ENCODE assay signal across 13 cellular contexts in the genomic region with DNA sequence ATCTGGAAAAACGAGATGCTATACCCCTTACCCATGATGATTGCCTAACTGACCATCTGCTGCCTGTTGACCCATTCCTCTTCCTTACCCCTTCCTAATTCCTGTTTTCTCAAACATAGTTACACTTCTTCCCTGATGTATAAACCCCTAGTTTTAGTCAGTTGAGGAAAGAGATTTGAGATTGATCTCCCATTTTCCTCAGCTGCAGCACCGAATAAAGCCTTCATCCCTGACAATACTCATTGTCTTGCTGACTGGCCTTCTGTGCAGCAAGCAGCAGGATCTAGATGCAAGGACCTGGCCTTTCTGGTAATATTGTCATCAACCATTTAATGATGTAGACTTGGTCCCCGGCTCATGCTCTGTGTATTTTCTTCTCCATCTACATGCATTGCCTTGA. TPM values are rescaled to one million over a fixed set of nuclear protein-coding genes. Genes with fewer than 3 reads are reported as not detected.
A peak's percentile ranks its signal among the peaks of the same experiment; 100 is the strongest.
DNase-seq lines count a peak whose midpoint lies in the region; ATAC-seq and TF ChIP-seq lines count a peak whose summit lies in the region.
"Had no signal": no experiment of that assay in that cellular context is flagged by ENCODE, and none has a peak within 500 bp of the region (broad histone marks: within the 10 kb centered on the region; RNA-seq: fewer than 3 reads in every experiment).

No MANE protein-coding gene starts in this region.

- TF ChIP-seq CTCF in chondrocyte (IDR thresholded peaks at IDR 0.05) = no peak

- H3K9me3 ChIP-seq in NT2/D1 (ENCODE audit: insufficient read depth, low read length) = peaks cover 39% of the 10 kb centered on the region

- H3K4me3 ChIP-seq in NT2/D1 (ENCODE audit: insufficient read length, low read depth) = peak overlapping the region; percentile 87
- H3K4me3 ChIP-seq in rectal smooth muscle tissue (ENCODE audit: low read length) = peak overlapping the region; percentile 82

- H3K36me3 ChIP-seq in NT2/D1 (ENCODE audit: insufficient read depth, insufficient read length, low read length) (peaks cover 32% of the 10 kb centered on the region), rectal smooth muscle tissue (ENCODE audit: control insufficient read depth, insufficient read depth, low read length) (peaks cover 17% of the 10 kb centered on the region)

- H3K4me1 Mint-ChIP-seq in activated CD4-positive, alpha-beta T cell treated with anti-CD3 and anti-CD28 coated beads, Interleukin-2, amount 10 ng/mL, durations not matched to agents 7 days and 5 days = peaks cover 28% of the 10 kb centered on the region
- peaks cover 31% of the 10 kb centered on the region for H3K4me1 Mint-ChIP-seq in chondrocyte (ENCODE audit: low read depth)

- H3K4me3 Mint-ChIP-seq in activated CD4-positive, alpha-beta T cell treated with anti-CD3 and anti-CD28 coated beads, Interleukin-2, amount 10 ng/mL, durations not matched to agents 7 days and 5 days = peak overlapping the region; percentile 90
- H3K4me3 Mint-ChIP-seq in chondrocyte (ENCODE audit: unreplicated experiment) = peak overlapping the region; percentile 93

- DNase-seq in activated CD4-positive, alpha-beta T cell treated with anti-CD3 and anti-CD28 coated beads, Interleukin-2, amount 10 ng/mL, durations not matched to agents 7 days and 5 days = no peak
- no peak for DNase-seq in activated CD4-positive, alpha-beta T cell treated with anti-CD3 and anti-CD28 coated beads for 1 hour
- DNase-seq in NT2/D1 (ENCODE audit: low read depth, low spot score) (no peak), chondrocyte (ENCODE audit: low spot score) (no peak), glomerular visceral epithelial cell (ENCODE audit: extremely low spot score) (no peak)
- DNase-seq: DMS79 treated with DMSO at 0.1 percent for 48 hours; effector memory CD4-positive, alpha-beta T cell; NCI-H446; retina had no signal

- CTCF ChIA-PET in activated CD4-positive, alpha-beta T cell treated with anti-CD3 and anti-CD28 coated beads, Interleukin-2, amount 10 ng/mL, durations not matched to agents 7 days and 5 days (lab: Charles Lee) = interaction anchor here (0.9 kb wide), 1 partner anchor 29 kb away, joined by 3 read pairs; no protein-coding TSS in a partner anchor

- H3K27me3 Mint-ChIP-seq in activated CD4-positive, alpha-beta T cell treated with anti-CD3 and anti-CD28 coated beads, Interleukin-2, amount 10 ng/mL, durations not matched to agents 7 days and 5 days = peaks cover 2% of the 10 kb centered on the region
- H3K27me3 Mint-ChIP-seq in chondrocyte (ENCODE audit: low read depth) = peaks cover 5% of the 10 kb centered on the region

- peaks cover 51% of the 10 kb centered on the region for H3K36me3 Mint-ChIP-seq in activated CD4-positive, alpha-beta T cell treated with anti-CD3 and anti-CD28 coated beads, Interleukin-2, amount 10 ng/mL, durations not matched to agents 7 days and 5 days (ENCODE audit: low read depth)
- peaks cover 23% of the 10 kb centered on the region for H3K36me3 Mint-ChIP-seq in chondrocyte (ENCODE audit: low read depth)

- no peak overlapping the region for H3K9ac ChIP-seq in NT2/D1 (ENCODE audit: insufficient read length, low read depth)
- H3K9ac ChIP-seq in rectal smooth muscle tissue (ENCODE audit: low read length) = no peak overlapping the region

- peaks cover 3% of the 10 kb centered on the region for H3K4me1 ChIP-seq in NT2/D1 (ENCODE audit: insufficient read depth, insufficient read length)
- H3K4me1 ChIP-seq in rectal smooth muscle tissue (ENCODE audit: control insufficient read depth, insufficient read depth, low read length) = peaks cover 7% of the 10 kb centered on the region

- POLR2A ChIA-PET in activated CD4-positive, alpha-beta T cell treated with anti-CD3 and anti-CD28 coated beads, Interleukin-2, amount 10 ng/mL, durations not matched to agents 7 days and 5 days (lab: Charles Lee) = interaction anchor here (0.6 kb wide), 1 partner anchor 793 kb away, joined by 4 read pairs; no protein-coding TSS in a partner anchor

- ATAC-seq in GM19351 (IDR thresholded peaks at IDR 0.05; ENCODE audit: unreplicated experiment) (no peak), HG03432 (IDR thresholded peaks at IDR 0.05; ENCODE audit: unreplicated experiment) (no peak)

- H3K27ac ChIP-seq in rectal smooth muscle tissue (ENCODE audit: low read depth, low read length) = no peak overlapping the region

- H3K9me3 Mint-ChIP-seq in activated CD4-positive, alpha-beta T cell treated with anti-CD3 and anti-CD28 coated beads, Interleukin-2, amount 10 ng/mL, durations not matched to agents 7 days and 5 days = peaks cover 50% of the 10 kb centered on the region
- peaks cover 19% of the 10 kb centered on the region for H3K9me3 Mint-ChIP-seq in chondrocyte (ENCODE audit: low read depth)

- H3K27ac Mint-ChIP-seq in activated CD4-positive, alpha-beta T cell treated with anti-CD3 and anti-CD28 coated beads, Interleukin-2, amount 10 ng/mL, durations not matched to agents 7 days and 5 days = peak overlapping the region; percentile 94
- H3K27ac Mint-ChIP-seq in chondrocyte (ENCODE audit: unreplicated experiment) = no peak overlapping the region

- H3K27me3 ChIP-seq in NT2/D1 (ENCODE audit: insufficient read depth, insufficient read length) (no peaks in the 10 kb centered on the region), rectal smooth muscle tissue (ENCODE audit: control insufficient read depth, insufficient read depth, low read length) (no peaks in the 10 kb centered on the region)

RNA-seq across cellular contexts. Expression of gene ZNF264, which starts 1.0 kb away (rescaled TPM):
- total RNA-seq in activated CD4-positive, alpha-beta T cell treated with anti-CD3 and anti-CD28 coated beads, Interleukin-2, amount 10 ng/mL, durations not matched to agents 7 days and 5 days = 10 to 100 TPM; 30.9 to 37.4 TPM
- 29.8 to 35.4 TPM (median 35.0 TPM) in 3 replicates for total RNA-seq in chondrocyte

RNA-seq across cellular contexts. Expression of gene DUXA, which starts 23.0 kb away (rescaled TPM):
- total RNA-seq in activated CD4-positive, alpha-beta T cell treated with anti-CD3 and anti-CD28 coated beads, Interleukin-2, amount 10 ng/mL, durations not matched to agents 7 days and 5 days = not detected
- not detected in 3 replicates for total RNA-seq in chondrocyte
- total RNA-seq: lower leg skin had no signal

RNA-seq across cellular contexts. Expression of gene AURKC, which starts 40.5 kb away (rescaled TPM):
- 1 to 10 TPM in 1 of 2 experiments, under 1 TPM in 1; 0.81 to 1.9 TPM for total RNA-seq in activated CD4-positive, alpha-beta T cell treated with anti-CD3 and anti-CD28 coated beads, Interleukin-2, amount 10 ng/mL, durations not matched to agents 7 days and 5 days
- 0.72 to 0.82 TPM (median 0.75 TPM) in 3 replicates for total RNA-seq in chondrocyte

RNA-seq across cellular contexts. Expression of gene ZIM3, which starts 45.3 kb away (rescaled TPM):
- not detected for total RNA-seq in activated CD4-positive, alpha-beta T cell treated with anti-CD3 and anti-CD28 coated beads, Interleukin-2, amount 10 ng/mL, durations not matched to agents 7 days and 5 days
- not detected in 3 replicates for total RNA-seq in chondrocyte
- total RNA-seq: lower leg skin had no signal

RNA-seq across cellular contexts. Expression of gene ZNF805, which starts 50.1 kb away (rescaled TPM):
- total RNA-seq in activated CD4-positive, alpha-beta T cell treated with anti-CD3 and anti-CD28 coated beads, Interleukin-2, amount 10 ng/mL, durations not matched to agents 7 days and 5 days = 10 to 100 TPM; 10.9 to 11.2 TPM
- 24.3 to 25.5 TPM (median 25.1 TPM) in 3 replicates for total RNA-seq in chondrocyte
